ENCODE assay signal across 10 cellular contexts in the genomic region with DNA sequence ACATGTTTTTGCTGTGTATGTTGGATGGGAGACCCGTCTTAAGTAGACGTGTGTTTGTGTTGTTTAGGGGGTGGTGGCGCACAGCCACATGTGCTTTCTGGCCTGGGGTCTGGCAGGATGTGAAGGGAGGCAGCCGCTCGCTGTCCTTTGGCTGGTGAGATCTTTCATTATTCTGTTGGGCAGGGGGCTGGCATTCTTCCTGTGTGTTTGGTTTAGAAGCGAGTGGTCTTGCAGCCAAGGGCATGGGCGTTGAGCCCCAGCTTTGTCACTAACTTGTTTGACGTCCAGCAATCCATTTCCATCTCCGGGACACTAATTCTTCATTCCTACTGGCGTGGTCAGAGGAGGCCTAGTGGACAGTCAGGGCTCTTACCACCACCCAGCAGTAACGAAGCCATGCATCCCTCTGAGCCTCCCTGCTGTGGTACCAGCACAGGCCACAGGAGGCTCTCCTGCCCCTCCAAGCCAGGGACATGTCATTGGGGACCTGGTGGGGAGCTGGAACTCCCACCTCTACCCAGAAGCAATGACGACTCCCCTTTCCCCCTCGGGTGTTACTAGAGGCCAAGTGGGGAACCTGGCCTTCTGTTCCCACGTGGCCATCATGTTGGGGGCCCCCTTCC. TPM values are rescaled to one million over a fixed set of nuclear protein-coding genes. Genes with fewer than 3 reads are reported as not detected.
DNase-seq lines count a peak whose midpoint lies in the region; ATAC-seq and TF ChIP-seq lines count a peak whose summit lies in the region.
"Had no signal": no experiment of that assay in that cellular context is flagged by ENCODE, and none has a peak within 500 bp of the region (broad histone marks: within the 10 kb centered on the region; RNA-seq: fewer than 3 reads in every experiment).

No MANE protein-coding gene starts in this region.

- intact Hi-C loops in PC-9 (cut with micrococcal nuclease; ENCODE audit: unreplicated experiment): no loop called here

- TF ChIP-seq CTCF in GM12873 (IDR thresholded peaks at IDR 0.05; ENCODE audit: insufficient read depth, low read depth, low read length, missing control alignments): peak; percentile 56
- peak; percentile 29; the same call in 1 of the 2 replicates for TF ChIP-seq CTCF in PC-9 (conservative IDR thresholded peaks at IDR 0.05)
- TF ChIP-seq CTCF in foreskin keratinocyte (conservative IDR thresholded peaks at IDR 0.05): peak; percentile 39

- H3F3A ChIP-seq in PC-9 (ENCODE audit: insufficient read depth, low read depth): peaks cover 7% of the 10 kb centered on the region; the same call in 1 of the 2 replicates

- H3K27me3 ChIP-seq in PC-9 (ENCODE audit: insufficient read depth, low read depth): no peaks in the 10 kb centered on the region
- H3K27me3 ChIP-seq in foreskin keratinocyte: no peaks in the 10 kb centered on the region
- H3K27me3 ChIP-seq in skeletal muscle tissue (ENCODE audit: control insufficient read depth in 3 of 3, insufficient read depth in 3 of 3, low read length in 3 of 3): no peaks in the 10 kb centered on the region

- H3K4me3 ChIP-seq in PC-9 (no peak overlapping the region), skeletal muscle tissue (ENCODE audit: low read length in 3 of 3) (no peak overlapping the region)

- no peaks in the 10 kb centered on the region; the same call in 1 of the 2 replicates for H3K36me3 ChIP-seq in PC-9 (ENCODE audit: low read depth)
- H3K36me3 ChIP-seq in skeletal muscle tissue (ENCODE audit: control insufficient read depth in 3 of 3, insufficient read depth in 3 of 3, low read length in 3 of 3): no peaks in the 10 kb centered on the region

- H3K9me3 ChIP-seq in PC-9 (ENCODE audit: insufficient read depth, low read depth) (no peaks in the 10 kb centered on the region), skeletal muscle tissue (ENCODE audit: control insufficient read depth in 3 of 3, low read length in 3 of 3) (no peaks in the 10 kb centered on the region)

- peaks cover 20% of the 10 kb centered on the region for H3K4me1 ChIP-seq in PC-9 (replicated peaks; ENCODE audit: insufficient read depth)
- peaks cover 43% of the 10 kb centered on the region for H3K4me1 ChIP-seq in foreskin keratinocyte
- H3K4me1 ChIP-seq in skeletal muscle tissue (ENCODE audit: control insufficient read depth in 3 of 3, insufficient read depth in 3 of 3, low read length in 3 of 3): peaks cover 17 to 52% (median 30%) of the 10 kb centered on the region in 3 donors

- DNase-seq in PC-9: no peak
- no peak for DNase-seq in foreskin keratinocyte
- no peak for DNase-seq in stimulated activated CD8-positive, alpha-beta memory T cell treated with anti-CD3 and anti-CD28 coated beads, Interleukin-4, amount 100 ng/mL, for 48 hours
- DNase-seq in NCI-H1092 (lab: John Stamatoyannopoulos, UW): no peak
- DNase-seq: EL, NCI-H1694 treated with DMSO at 0.1 percent for 48 hours had no signal

- no peak overlapping the region for H3K4me2 ChIP-seq in PC-9

- POLR2A ChIA-PET in PC-9 (lab: Charles Lee; ENCODE audit: unreplicated experiment): no interaction called here

- H4K20me1 ChIP-seq in PC-9 (ENCODE audit: insufficient read depth): no peaks in the 10 kb centered on the region

- peaks cover 82% of the 10 kb centered on the region for H3K79me2 ChIP-seq in PC-9 (ENCODE audit: low read depth)

- H2AFZ ChIP-seq in PC-9: no peak overlapping the region

- H3K27ac ChIP-seq in PC-9 (no peak overlapping the region), foreskin keratinocyte (no peak overlapping the region), skeletal muscle tissue (ENCODE audit: low read depth, low read length) (peak overlapping the region; percentile 48)

- H3K9ac ChIP-seq in skeletal muscle tissue (ENCODE audit: low read depth in 1 of 3, low read length in 3 of 3): no peak overlapping the region

- CTCF ChIA-PET in PC-9 (lab: Charles Lee): no interaction called here

- no peaks in the 10 kb centered on the region for H3K9me2 ChIP-seq in PC-9 (ENCODE audit: insufficient read depth)

- ATAC-seq in foreskin keratinocyte (peak; percentile 45), GM19467 (IDR thresholded peaks at IDR 0.05; ENCODE audit: unreplicated experiment) (no peak), HG03025 (IDR thresholded peaks at IDR 0.05; ENCODE audit: low FRiP score, unreplicated experiment) (no peak)

- BruUV-seq in PC-9 (replicated peaks; lab: Mats Ljungman, UMichigan): no TSS peak

RNA-seq across cellular contexts. Expression of gene THSD4, which starts 10.7 kb away (rescaled TPM):
- total RNA-seq in PC-9 (2021) (29.3 and 33.1 TPM in 2 replicates), foreskin keratinocyte (44.0 and 56.5 TPM in 2 replicates), skeletal muscle tissue (15.7 TPM)
- 18.0 and 21.0 TPM in 2 replicates for polyA plus RNA-seq in foreskin keratinocyte
